In genomic region chr9:20997503-20998076, GRCh38 we compare ENCODE assay signal across 1 cellular context.
TF ChIP-seq lines count a peak whose summit lies in the region.

No MANE protein-coding gene starts in this region.

TF ChIP-seq in GM23338, 12 proteins besides CTCF, POLR2A, EP300 and RAD21 (continued from another document):
- TF ChIP-seq, protein P1, sequence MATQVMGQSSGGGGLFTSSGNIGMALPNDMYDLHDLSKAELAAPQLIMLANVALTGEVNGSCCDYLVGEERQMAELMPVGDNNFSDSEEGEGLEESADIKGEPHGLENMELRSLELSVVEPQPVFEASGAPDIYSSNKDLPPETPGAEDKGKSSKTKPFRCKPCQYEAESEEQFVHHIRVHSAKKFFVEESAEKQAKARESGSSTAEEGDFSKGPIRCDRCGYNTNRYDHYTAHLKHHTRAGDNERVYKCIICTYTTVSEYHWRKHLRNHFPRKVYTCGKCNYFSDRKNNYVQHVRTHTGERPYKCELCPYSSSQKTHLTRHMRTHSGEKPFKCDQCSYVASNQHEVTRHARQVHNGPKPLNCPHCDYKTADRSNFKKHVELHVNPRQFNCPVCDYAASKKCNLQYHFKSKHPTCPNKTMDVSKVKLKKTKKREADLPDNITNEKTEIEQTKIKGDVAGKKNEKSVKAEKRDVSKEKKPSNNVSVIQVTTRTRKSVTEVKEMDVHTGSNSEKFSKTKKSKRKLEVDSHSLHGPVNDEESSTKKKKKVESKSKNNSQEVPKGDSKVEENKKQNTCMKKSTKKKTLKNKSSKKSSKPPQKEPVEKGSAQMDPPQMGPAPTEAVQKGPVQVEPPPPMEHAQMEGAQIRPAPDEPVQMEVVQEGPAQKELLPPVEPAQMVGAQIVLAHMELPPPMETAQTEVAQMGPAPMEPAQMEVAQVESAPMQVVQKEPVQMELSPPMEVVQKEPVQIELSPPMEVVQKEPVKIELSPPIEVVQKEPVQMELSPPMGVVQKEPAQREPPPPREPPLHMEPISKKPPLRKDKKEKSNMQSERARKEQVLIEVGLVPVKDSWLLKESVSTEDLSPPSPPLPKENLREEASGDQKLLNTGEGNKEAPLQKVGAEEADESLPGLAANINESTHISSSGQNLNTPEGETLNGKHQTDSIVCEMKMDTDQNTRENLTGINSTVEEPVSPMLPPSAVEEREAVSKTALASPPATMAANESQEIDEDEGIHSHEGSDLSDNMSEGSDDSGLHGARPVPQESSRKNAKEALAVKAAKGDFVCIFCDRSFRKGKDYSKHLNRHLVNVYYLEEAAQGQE (IDR thresholded peaks at IDR 0.05; ENCODE audit: unreplicated experiment) = no peak
- TF ChIP-seq EZH2phosphoT487 (IDR thresholded peaks at IDR 0.05; ENCODE audit: unreplicated experiment) = no peak
- no peak for TF ChIP-seq CREB1 (CRISPR knock-in tag; IDR thresholded peaks at IDR 0.05; ENCODE audit: low read depth)
- TF ChIP-seq STAT1 (IDR thresholded peaks at IDR 0.05; ENCODE audit: unreplicated experiment) = no peak
- no peak for TF ChIP-seq NANOG (IDR thresholded peaks at IDR 0.05; ENCODE audit: borderline replicate concordance)
- no peak for TF ChIP-seq ZNF331 (CRISPR knock-in tag; IDR thresholded peaks at IDR 0.05; ENCODE audit: low read depth)
TF ChIP-seq in GM23338: peak in this region for 0.
